26 cellular contexts compared by ENCODE assay signal in genomic region chr3:14561051-14561634, GRCh38. TPM values are rescaled to one million over a fixed set of nuclear protein-coding genes. Genes with fewer than 3 reads are reported as not detected.
DNase-seq lines count a peak whose midpoint lies in the region; ATAC-seq, FAIRE-seq and TF ChIP-seq lines count a peak whose summit lies in the region.
"Had no signal": no experiment of that assay in that cellular context is flagged by ENCODE, and none has a peak within 500 bp of the region (broad histone marks: within the 10 kb centered on the region; RNA-seq: fewer than 3 reads in every experiment).

No MANE protein-coding gene starts in this region.

- H3K27ac Mint-ChIP-seq in HFFc6 (no peak overlapping the region; the same call in 1 of the 2 replicates), astrocyte (ENCODE audit: unreplicated experiment) (no peak overlapping the region), chondrocyte (ENCODE audit: unreplicated experiment) (no peak overlapping the region)
- H3K27ac Mint-ChIP-seq: T-cell had no signal

- peaks cover 55% of the 10 kb centered on the region for H3K27me3 ChIP-seq in astrocyte (ENCODE audit: insufficient read depth, low read length)
- H3K27me3 ChIP-seq: body of pancreas, uterus had no signal

- no peak overlapping the region for H2AFZ ChIP-seq in astrocyte (ENCODE audit: low read depth, low read length)

- H3K4me2 ChIP-seq in astrocyte (ENCODE audit: low read length) = no peak overlapping the region

- H3K27me3 Mint-ChIP-seq in HFFc6 (ENCODE audit: insufficient read depth) (peaks cover 48% of the 10 kb centered on the region), astrocyte (ENCODE audit: low read depth, unreplicated experiment) (peaks cover 41% of the 10 kb centered on the region), chondrocyte (ENCODE audit: low read depth) (peaks cover 33% of the 10 kb centered on the region)

- FAIRE-seq in astrocyte (lab: Jason Lieb, UNC) = peak; percentile 5

- TF ChIP-seq CTCF in HFFc6 (IDR thresholded peaks at IDR 0.05) (no peak), astrocyte (IDR thresholded peaks at IDR 0.05; ENCODE audit: insufficient read depth, low read depth, low read length) (no peak), fibroblast of villous mesenchyme (IDR thresholded peaks at IDR 0.05; ENCODE audit: insufficient read depth, low read depth, low read length) (no peak), chondrocyte (IDR thresholded peaks at IDR 0.05) (no peak)

- H3K4me1 Mint-ChIP-seq in HFFc6 (ENCODE audit: low read depth) (peaks cover 27% of the 10 kb centered on the region), astrocyte (ENCODE audit: low read depth, unreplicated experiment) (peaks cover 14% of the 10 kb centered on the region), chondrocyte (ENCODE audit: low read depth) (no peaks in the 10 kb centered on the region)

- H3K4me1 ChIP-seq in astrocyte (ENCODE audit: insufficient read depth, low read length) = peaks cover 6% of the 10 kb centered on the region
- H3K4me1 ChIP-seq: body of pancreas, uterus had no signal

- H3K79me2 ChIP-seq in astrocyte (ENCODE audit: insufficient read depth, low read length) = no peaks in the 10 kb centered on the region

- no peaks in the 10 kb centered on the region for H3K36me3 ChIP-seq in astrocyte (ENCODE audit: insufficient read depth, low read length)
- H3K36me3 ChIP-seq: neutrophil, suprapubic skin, uterus had no signal

- H3K36me3 Mint-ChIP-seq in HFFc6 (ENCODE audit: low read depth) (no peaks in the 10 kb centered on the region), astrocyte (ENCODE audit: low read depth, unreplicated experiment) (no peaks in the 10 kb centered on the region), chondrocyte (ENCODE audit: low read depth) (no peaks in the 10 kb centered on the region)
- H3K36me3 Mint-ChIP-seq: CD4-positive, alpha-beta memory T cell; T-cell had no signal

- H3K4me3 Mint-ChIP-seq in HFFc6 = no peak overlapping the region
- H3K4me3 Mint-ChIP-seq in astrocyte (ENCODE audit: unreplicated experiment) = no peak overlapping the region
- no peak overlapping the region for H3K4me3 Mint-ChIP-seq in chondrocyte (ENCODE audit: unreplicated experiment)
- H3K4me3 Mint-ChIP-seq: CD4-positive, alpha-beta memory T cell; T-cell had no signal

- no peak for ATAC-seq in HG02588 (IDR thresholded peaks at IDR 0.05; ENCODE audit: unreplicated experiment)
- ATAC-seq: body of pancreas, left ventricle myocardium superior, mucosa of descending colon, T-cell had no signal

- no peak overlapping the region for H3K4me3 ChIP-seq in astrocyte (ENCODE audit: insufficient read depth, low read depth, low read length)
- no peak overlapping the region for H3K4me3 ChIP-seq in fibroblast of villous mesenchyme (ENCODE audit: low read depth, low read length)
- H3K4me3 ChIP-seq: body of pancreas, mucosa of descending colon, suprapubic skin, uterus had no signal

- H3K9me3 ChIP-seq in astrocyte (ENCODE audit: insufficient read depth, low read depth, low read length) = no peaks in the 10 kb centered on the region
- H3K9me3 ChIP-seq: body of pancreas, mucosa of descending colon, neutrophil, suprapubic skin, uterus had no signal

- no peaks in the 10 kb centered on the region for H4K20me1 ChIP-seq in astrocyte (ENCODE audit: insufficient read depth, low read length)

- DNase-seq in AG08395 (ENCODE audit: low spot score) (peak; percentile 74), HFFc6 (peak; percentile 56), astrocyte (ENCODE audit: low read depth) (no peak), fibroblast of villous mesenchyme (ENCODE audit: low read depth) (peak; percentile 12), chondrocyte (ENCODE audit: low spot score) (no peak), DMS 273 treated with DMSO at 0.1 percent for 48 hours (lab: John Stamatoyannopoulos, UW) (no peak)
- DNase-seq in activated CD4-positive, alpha-beta T cell treated with anti-CD3 and anti-CD28 coated beads, Interleukin-2, amount 50 U/mL, for 4 hours = no peak
- DNase-seq: ACHN; activated CD4-positive, alpha-beta T cell treated with anti-CD3 and anti-CD28 coated beads, Interleukin-2, amount 50 U/mL, for 1 hour; activated naive CD4-positive, alpha-beta T cell treated with Interleukin-2 at 50 U/mL for 16 hours; body of pancreas; CD4-positive, alpha-beta memory T cell; glutamatergic neuron; left ventricle myocardium superior; mucosa of descending colon; NCI-H1105 treated with DMSO at 0.1 percent for 48 hours; NCI-H510A treated with DMSO at 0.1 percent for 48 hours; retina; Right ventricle myocardium superior; T-cell; uterus had no signal

- H3K27ac ChIP-seq in astrocyte (ENCODE audit: low read depth, low read length) = no peak overlapping the region
- H3K27ac ChIP-seq: body of pancreas, neutrophil, suprapubic skin, uterus had no signal

- H3K9ac ChIP-seq in astrocyte (ENCODE audit: low read length) = no peak overlapping the region

- H3K9me3 Mint-ChIP-seq in HFFc6 = no peaks in the 10 kb centered on the region
- H3K9me3 Mint-ChIP-seq in astrocyte (ENCODE audit: unreplicated experiment) = no peaks in the 10 kb centered on the region
- no peaks in the 10 kb centered on the region for H3K9me3 Mint-ChIP-seq in chondrocyte (ENCODE audit: low read depth)
- H3K9me3 Mint-ChIP-seq: CD4-positive, alpha-beta memory T cell; T-cell had no signal

RNA-seq across cellular contexts. Expression of gene GRIP2, which starts 21.0 kb away (rescaled TPM):
- total RNA-seq in HFFc6 (2021; fragmentation: NEBNext Ultra II Directional; extraction: Animal tissue kit (Norgen Biotek cat#: 25700)) = under 1 TPM in 4 of 6 experiments, not detected in 2; 0.05 to 0.25 (median 0.13) TPM
- total RNA-seq in astrocyte (3.1 and 3.3 TPM in 2 replicates), fibroblast of villous mesenchyme (0.64 and 1.7 TPM in 2 replicates), chondrocyte (0.20 to 0.63 TPM in 2 of 3 replicates, not detected in the other)
- total RNA-seq: CD4-positive, alpha-beta memory T cell; dermis microvascular lymphatic vessel endothelial cell; epithelial cell of proximal tubule had no signal

Comparison
In these comparisons a context has a peak if more than half of its experiments do, and no peak if none do; other contexts are left out.
1. DNase-seq: peak in AG08395 (single experiment), HFFc6 (single experiment) and fibroblast of villous mesenchyme (single experiment); none in astrocyte (single experiment), activated CD4-positive, alpha-beta T cell treated with anti-CD3 and anti-CD28 coated beads, Interleukin-2, amount 50 U/mL, for 4 hours (0 of 2), chondrocyte (single experiment) and DMS 273 treated with DMSO at 0.1 percent for 48 hours (single experiment).